9 cellular contexts compared by ENCODE assay signal in the genomic region with DNA sequence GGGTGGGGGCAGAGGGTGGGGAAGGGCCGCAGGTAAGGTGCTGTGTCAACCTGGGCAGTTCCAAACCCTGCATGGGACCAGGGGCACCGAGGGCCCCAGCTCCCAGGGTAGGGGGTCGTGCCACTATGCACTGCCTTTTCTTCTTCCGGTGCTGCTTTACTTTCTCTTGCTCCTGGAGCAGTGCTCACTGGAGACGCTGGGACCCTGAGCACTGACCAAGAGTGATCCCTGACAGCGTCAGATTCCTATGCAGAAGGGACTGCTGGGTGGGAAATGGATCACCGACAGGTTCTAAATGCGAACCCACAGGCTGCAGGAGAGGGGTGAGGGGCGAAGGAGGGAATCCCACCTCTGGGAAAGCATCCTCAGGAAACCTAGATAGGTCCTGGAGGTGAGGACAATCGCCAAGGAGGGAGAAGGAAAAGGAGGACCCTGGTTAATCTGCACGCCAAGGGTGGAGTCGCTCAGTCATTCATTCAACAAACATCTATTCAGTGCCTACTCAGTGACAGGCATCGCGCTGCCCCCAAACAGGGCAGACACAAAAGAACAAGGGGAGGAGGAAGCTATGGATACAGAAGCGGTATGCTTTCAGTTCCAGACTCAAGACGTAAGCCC.
DNase-seq lines count a peak whose midpoint lies in the region; ATAC-seq lines count a peak whose summit lies in the region.
"Had no signal": no experiment of that assay in that cellular context is flagged by ENCODE, and none has a peak within 500 bp of the region (broad histone marks: within the 10 kb centered on the region; RNA-seq: fewer than 3 reads in every experiment).

No MANE protein-coding gene starts in this region.

- H3K4me2 ChIP-seq in BLaER1 treated with 17β-estradiol and CSF1 and Interleukin-3, amounts not matched to agents 10 nM and 100 nM = peak overlapping the region; percentile 80 to 97 (median 91)

- POLR2A ChIA-PET in naive thymus-derived CD8-positive, alpha-beta T cell (lab: Charles Lee) = no interaction called here

- no peak for ATAC-seq in naive thymus-derived CD8-positive, alpha-beta T cell
- ATAC-seq in GM18502 (IDR thresholded peaks at IDR 0.05; ENCODE audit: poor library complexity, unreplicated experiment) (no peak), GM18867 (IDR thresholded peaks at IDR 0.05; ENCODE audit: unreplicated experiment) (no peak), HG03378 (IDR thresholded peaks at IDR 0.05; ENCODE audit: unreplicated experiment) (no peak)

- H3K9me3 Mint-ChIP-seq in naive thymus-derived CD8-positive, alpha-beta T cell = peaks cover 0 to 1% (median 0%) of the 10 kb centered on the region in 9 donors

- H3K4me1 Mint-ChIP-seq in naive thymus-derived CD8-positive, alpha-beta T cell = peaks cover 6 to 29% (median 22%) of the 10 kb centered on the region in 4 donors

- peak overlapping the region in 9 of 10 experiments; percentile 49 to 72 (median 62); a peak in 16 of 20 replicates for H3K4me3 ChIP-seq in BLaER1 treated with 17β-estradiol and CSF1 and Interleukin-3, amounts not matched to agents 10 nM and 100 nM
- peak overlapping the region; percentile 69 for H3K4me3 ChIP-seq in HUES64 (ENCODE audit: low read length)

- no peak overlapping the region for H3K27ac ChIP-seq in BLaER1 treated with 17β-estradiol and CSF1 and Interleukin-3, amounts not matched to agents 10 nM and 100 nM
- H3K27ac ChIP-seq in HUES64 (ENCODE audit: low read depth, low read length) (no peak overlapping the region), cingulate gyrus (ENCODE audit: low read depth, low read length) (peak overlapping the region; percentile 29)

- H3K27ac Mint-ChIP-seq in naive thymus-derived CD8-positive, alpha-beta T cell = no peak overlapping the region

- no peaks in the 10 kb centered on the region for H3K36me3 ChIP-seq in BLaER1 treated with 17β-estradiol and CSF1 and Interleukin-3, amounts not matched to agents 10 nM and 100 nM
- H3K36me3 ChIP-seq in HUES64 (ENCODE audit: insufficient read depth, low read length) = no peaks in the 10 kb centered on the region

- H3K27me3 ChIP-seq in BLaER1 treated with 17β-estradiol and CSF1 and Interleukin-3, amounts not matched to agents 10 nM and 100 nM = peaks cover 51 to 68% (median 63%) of the 10 kb centered on the region in 11 experiments
- H3K27me3 ChIP-seq in HUES64 (ENCODE audit: insufficient read depth, low read length) = peaks cover 39% of the 10 kb centered on the region

- H3K9ac ChIP-seq in BLaER1 treated with 17β-estradiol and CSF1 and Interleukin-3, amounts not matched to agents 10 nM and 100 nM = no peak overlapping the region
- no peak overlapping the region for H3K9ac ChIP-seq in HUES64 (ENCODE audit: low read depth, low read length)

- H3K9me3 ChIP-seq in BLaER1 treated with 17β-estradiol and CSF1 and Interleukin-3, amounts not matched to agents 10 nM and 100 nM (replicated peaks in 1 of 11) = peaks cover 0 to 9% (median 0%) of the 10 kb centered on the region in 11 experiments; a peak in 6 of 22 replicates
- no peaks in the 10 kb centered on the region for H3K9me3 ChIP-seq in HUES64 (ENCODE audit: insufficient read depth, low read depth, low read length)

- H3K27me3 Mint-ChIP-seq in naive thymus-derived CD8-positive, alpha-beta T cell = peaks cover 20 to 59% (median 47%) of the 10 kb centered on the region in 5 donors

- DNase-seq in naive thymus-derived CD8-positive, alpha-beta T cell = no peak
- no peak for DNase-seq in SKM-1 (lab: John Stamatoyannopoulos, UW; ENCODE audit: unreplicated experiment)
- DNase-seq: stimulated activated CD4-positive, alpha-beta T cell treated with anti-CD3 and anti-CD28 coated beads, Interleukin-4, amount 100 ng/mL, for 24 hours had no signal

- H3K4me1 ChIP-seq in BLaER1 treated with 17β-estradiol and CSF1 and Interleukin-3, amounts not matched to agents 10 nM and 100 nM = peaks cover 20 to 24% (median 23%) of the 10 kb centered on the region in 10 experiments
- H3K4me1 ChIP-seq in HUES64 (ENCODE audit: insufficient read depth, low read length) = peaks cover 10% of the 10 kb centered on the region

- peak overlapping the region in 8 of 10 donors; percentile 39 to 77 (median 71) for H3K4me3 Mint-ChIP-seq in naive thymus-derived CD8-positive, alpha-beta T cell

- 28% methylated on average over 14 of the region's 16 CpGs for WGBS in HUES64

- no peaks in the 10 kb centered on the region for H3K36me3 Mint-ChIP-seq in naive thymus-derived CD8-positive, alpha-beta T cell

- peaks cover 0 to 15% (median 0%) of the 10 kb centered on the region in 11 experiments; a peak in 4 of 22 replicates for H4K20me1 ChIP-seq in BLaER1 treated with 17β-estradiol and CSF1 and Interleukin-3, amounts not matched to agents 10 nM and 100 nM
